In the genomic region with DNA sequence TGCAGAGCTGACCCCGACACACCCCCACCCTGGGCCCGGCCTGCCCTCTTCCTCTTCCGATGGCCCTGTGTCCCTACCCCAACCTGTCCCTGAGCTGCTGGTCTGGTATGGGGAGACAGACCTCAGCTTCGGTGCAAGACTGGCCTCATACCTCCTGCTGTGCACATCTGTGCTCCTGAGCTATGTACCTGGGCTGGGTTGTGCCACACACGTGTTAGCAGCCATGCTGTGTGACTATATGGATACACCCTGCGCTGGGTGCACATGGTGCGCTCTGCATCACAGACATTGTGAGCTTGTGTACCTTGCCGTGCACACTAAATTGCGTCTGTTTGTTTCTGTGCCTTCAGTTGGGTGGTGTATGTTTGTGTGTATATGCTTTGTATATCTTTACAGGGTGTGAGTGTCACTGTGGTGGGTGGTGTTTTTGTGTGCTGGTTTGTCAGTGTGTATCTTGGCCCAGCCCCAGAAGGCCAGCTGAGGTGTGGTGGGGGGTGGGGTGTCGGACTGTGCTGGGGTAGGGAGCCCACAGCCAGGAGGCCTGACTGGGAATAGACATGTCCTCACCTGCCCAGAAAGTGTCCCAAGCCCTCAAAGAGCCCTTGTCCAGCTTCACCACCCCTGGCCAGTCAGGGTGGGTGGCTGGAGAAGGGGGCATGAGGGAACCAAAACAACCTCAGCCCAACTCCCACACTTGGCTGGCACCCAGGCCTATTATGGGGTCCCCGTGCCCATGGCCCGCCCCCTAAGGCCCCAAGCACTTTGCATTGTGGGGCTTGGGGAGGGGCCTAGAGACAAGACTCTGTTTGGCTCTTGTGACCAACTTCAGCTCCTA, we compare ENCODE assay signal across 23 cellular contexts. TPM values are rescaled to one million over a fixed set of nuclear protein-coding genes. Genes with fewer than 3 reads are reported as not detected.
A peak's percentile ranks its signal among the peaks of the same experiment; 100 is the strongest.
DNase-seq lines count a peak whose midpoint lies in the region; ATAC-seq, FAIRE-seq and TF ChIP-seq lines count a peak whose summit lies in the region.
"Had no signal": no experiment of that assay in that cellular context is flagged by ENCODE, and none has a peak within 500 bp of the region (broad histone marks: within the 10 kb centered on the region; RNA-seq: fewer than 3 reads in every experiment).

No MANE protein-coding gene starts in this region.

- no peaks in the 10 kb centered on the region for H3K36me3 Mint-ChIP-seq in activated naive CD4-positive, alpha-beta T cell treated with anti-CD3 and anti-CD28 coated beads for 36 hours (ENCODE audit: low read depth)
- H3K36me3 Mint-ChIP-seq: CD4-positive, CD25-positive, alpha-beta regulatory T cell; natural killer cell; stimulated activated effector memory CD8-positive, alpha-beta T cell treated with anti-CD3 and anti-CD28 coated beads, Interleukin-12 subunit alpha, Interleukin-12 subunit beta, amount 100 ng/mL, for 72 hours had no signal

- H3K27me3 ChIP-seq in bronchial epithelial cell (ENCODE audit: control insufficient read depth, insufficient read depth, low read length), result no peaks in the 10 kb centered on the region
- H3K27me3 ChIP-seq: Peyer's patch, spleen, upper lobe of right lung had no signal

- H3K9me3 Mint-ChIP-seq in activated naive CD4-positive, alpha-beta T cell treated with anti-CD3 and anti-CD28 coated beads for 36 hours, result no peaks in the 10 kb centered on the region
- H3K9me3 Mint-ChIP-seq: dendritic cell treated with granulocyte-macrophage colony-stimulating factor and Interleukin-4, amounts not matched to agents 40 ng/mL and 50 ng/mL, for 4 days; natural killer cell; stimulated activated effector memory CD8-positive, alpha-beta T cell treated with anti-CD3 and anti-CD28 coated beads, Interleukin-12 subunit alpha, Interleukin-12 subunit beta, amount 100 ng/mL, for 72 hours had no signal

- FAIRE-seq in bronchial epithelial cell (lab: Jason Lieb, UNC) (peak; percentile 70), urothelium cell line (lab: Jason Lieb, UNC) (peak; percentile 50)
- FAIRE-seq: GM18507 had no signal

- no peaks in the 10 kb centered on the region for H3K4me1 Mint-ChIP-seq in activated naive CD4-positive, alpha-beta T cell treated with anti-CD3 and anti-CD28 coated beads for 36 hours (ENCODE audit: low read depth)

- intact Hi-C loops in activated naive CD4-positive, alpha-beta T cell treated with anti-CD3 and anti-CD28 coated beads for 36 hours (cut with micrococcal nuclease), result no loop called here
- intact Hi-C loops in mucosa of descending colon (cut with DNase I, micrococcal nuclease), result no loop called here

- H3K27ac Mint-ChIP-seq in activated naive CD4-positive, alpha-beta T cell treated with anti-CD3 and anti-CD28 coated beads for 36 hours, result peak overlapping the region; percentile 34
- H3K27ac Mint-ChIP-seq: CD4-positive, CD25-positive, alpha-beta regulatory T cell; dendritic cell treated with granulocyte-macrophage colony-stimulating factor and Interleukin-4, amounts not matched to agents 40 ng/mL and 50 ng/mL, for 4 days; stimulated activated effector memory CD8-positive, alpha-beta T cell treated with anti-CD3 and anti-CD28 coated beads, Interleukin-12 subunit alpha, Interleukin-12 subunit beta, amount 100 ng/mL, for 72 hours had no signal

- TF ChIP-seq CTCF in bronchial epithelial cell (IDR thresholded peaks at IDR 0.05; ENCODE audit: insufficient read depth, low read length, severe bottlenecking) (no peak), mucosa of descending colon (IDR thresholded peaks at IDR 0.05) (no peak)

- H3K9me3 ChIP-seq in mucosa of descending colon, result no peaks in the 10 kb centered on the region
- H3K9me3 ChIP-seq: lower lobe of right lung, Peyer's patch, spleen, upper lobe of right lung had no signal

- H3K27me3 Mint-ChIP-seq in activated naive CD4-positive, alpha-beta T cell treated with anti-CD3 and anti-CD28 coated beads for 36 hours (ENCODE audit: low read depth), result no peaks in the 10 kb centered on the region
- H3K27me3 Mint-ChIP-seq: CD4-positive, CD25-positive, alpha-beta regulatory T cell had no signal

- CTCF ChIA-PET in activated naive CD4-positive, alpha-beta T cell treated with anti-CD3 and anti-CD28 coated beads for 36 hours (lab: Charles Lee), result interaction anchor here (0.8 to 1.7 kb wide), 2 partner anchors 27 to 28 kb away, joined by 3 to 4 read pairs; no protein-coding TSS in a partner anchor

- DNase-seq in activated naive CD4-positive, alpha-beta T cell treated with anti-CD3 and anti-CD28 coated beads for 36 hours, result no peak
- DNase-seq in activated naive CD4-positive, alpha-beta T cell treated with anti-CD3 and anti-CD28 coated beads, Interleukin-2, amount 50 U/mL, for 16 hours, result no peak
- DNase-seq in bronchial epithelial cell (ENCODE audit: low read depth) (peak; percentile 71), mucosa of descending colon (no peak), urothelium cell line (ENCODE audit: low spot score) (no peak), D341Med (ENCODE audit: low spot score) (no peak), NCI-H748 treated with DMSO at 0.1 percent for 48 hours (lab: John Stamatoyannopoulos, UW) (no peak)
- DNase-seq: CD4-positive, CD25-positive, alpha-beta regulatory T cell; DMS79 treated with DMSO at 0.1 percent for 48 hours; lower lobe of right lung; natural killer cell; NCI-H1436; NCI-H2171; Peyer's patch; spleen; SW 1271; upper lobe of right lung had no signal

- no peaks in the 10 kb centered on the region for H3K4me1 ChIP-seq in mucosa of descending colon (ENCODE audit: low read depth)
- H3K4me1 ChIP-seq: lower lobe of right lung, upper lobe of right lung had no signal

- H3K4me3 ChIP-seq in bronchial epithelial cell (ENCODE audit: low read depth, low read length) (no peak overlapping the region), mucosa of descending colon (no peak overlapping the region)
- H3K4me3 ChIP-seq: lower lobe of right lung, Peyer's patch, spleen, upper lobe of right lung had no signal

- no peaks in the 10 kb centered on the region for H3K36me3 ChIP-seq in bronchial epithelial cell (ENCODE audit: control insufficient read depth, insufficient read depth, low read length)
- no peaks in the 10 kb centered on the region for H3K36me3 ChIP-seq in mucosa of descending colon (ENCODE audit: low read depth)
- H3K36me3 ChIP-seq: lower lobe of right lung, Peyer's patch, spleen, upper lobe of right lung had no signal

- ATAC-seq in mucosa of descending colon (peak; percentile 44), GM21786 (IDR thresholded peaks at IDR 0.05; ENCODE audit: unreplicated experiment) (no peak)
- ATAC-seq: esophagus mucosa; natural killer cell; stimulated activated effector memory CD8-positive, alpha-beta T cell treated with anti-CD3 and anti-CD28 coated beads, Interleukin-12 subunit alpha, Interleukin-12 subunit beta, amount 100 ng/mL, for 72 hours; upper lobe of right lung had no signal

- no peak overlapping the region for H3K4me3 Mint-ChIP-seq in activated naive CD4-positive, alpha-beta T cell treated with anti-CD3 and anti-CD28 coated beads for 36 hours
- H3K4me3 Mint-ChIP-seq: CD4-positive, CD25-positive, alpha-beta regulatory T cell; dendritic cell treated with granulocyte-macrophage colony-stimulating factor and Interleukin-4, amounts not matched to agents 40 ng/mL and 50 ng/mL, for 4 days; natural killer cell; stimulated activated effector memory CD8-positive, alpha-beta T cell treated with anti-CD3 and anti-CD28 coated beads, Interleukin-12 subunit alpha, Interleukin-12 subunit beta, amount 100 ng/mL, for 72 hours had no signal

RNA-seq across cellular contexts. Expression of a gene that starts 56.6 kb away (rescaled TPM):
- not detected for total RNA-seq in activated naive CD4-positive, alpha-beta T cell treated with anti-CD3 and anti-CD28 coated beads for 36 hours
- total RNA-seq in bronchial epithelial cell (under 0.01 TPM in 1 of 2 replicates, not detected in the other), mucosa of descending colon (under 1 TPM in 2 of 3 donors, not detected in 1; 0.07 to 0.25 TPM)
- total RNA-seq: CD4-positive, CD25-positive, alpha-beta regulatory T cell; esophagus mucosa; HT-29; lower lobe of right lung; Peyer's patch; upper lobe of right lung had no signal
